8 cellular contexts compared by ENCODE assay signal in the genomic region with DNA sequence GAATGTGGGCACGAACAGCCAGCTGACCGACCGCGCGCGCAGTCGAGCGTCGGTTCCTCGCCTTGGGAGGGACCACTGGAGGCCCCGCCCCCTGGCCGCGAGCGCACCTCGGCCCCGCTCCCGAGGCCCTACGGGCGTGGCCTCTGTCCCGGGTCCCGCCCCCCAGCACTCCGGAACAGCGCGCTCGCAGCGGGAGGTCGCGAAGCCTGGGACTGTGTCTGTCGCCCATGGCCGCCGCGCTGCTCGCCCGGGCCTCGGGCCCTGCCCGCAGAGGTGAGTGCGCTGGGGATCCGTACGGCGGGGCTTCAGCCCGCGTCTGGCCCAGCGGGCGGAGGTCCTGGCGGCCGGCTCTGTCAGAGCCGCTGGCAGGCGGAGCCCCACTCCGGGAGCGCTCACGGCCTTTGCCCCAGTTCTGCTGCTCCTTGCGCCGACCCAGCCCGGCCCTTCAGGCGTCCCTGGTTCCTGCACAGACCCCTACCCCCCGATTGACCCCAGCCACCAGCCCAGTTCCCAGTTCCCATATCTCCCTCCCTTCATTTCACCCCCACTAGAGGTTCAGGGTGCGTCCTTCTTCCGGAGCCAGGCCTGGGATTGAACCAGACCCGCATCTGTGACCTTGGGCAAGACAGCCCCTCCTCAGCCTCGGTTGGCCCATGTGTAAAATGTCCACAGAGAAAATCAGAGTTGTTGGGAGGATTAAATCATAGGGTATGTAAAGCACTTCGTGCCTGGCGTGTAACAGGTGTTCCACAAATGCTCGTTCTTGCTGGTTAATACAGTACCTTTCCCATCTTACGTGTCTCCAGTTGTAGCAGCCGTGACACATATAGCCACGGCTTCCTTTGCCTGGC. TPM values are rescaled to one million over a fixed set of nuclear protein-coding genes. Genes with fewer than 3 reads are reported as not detected.
A peak's percentile ranks its signal among the peaks of the same experiment; 100 is the strongest.
DNase-seq lines count a peak whose midpoint lies in the region; ATAC-seq and TF ChIP-seq lines count a peak whose summit lies in the region.

A gene with protein sequence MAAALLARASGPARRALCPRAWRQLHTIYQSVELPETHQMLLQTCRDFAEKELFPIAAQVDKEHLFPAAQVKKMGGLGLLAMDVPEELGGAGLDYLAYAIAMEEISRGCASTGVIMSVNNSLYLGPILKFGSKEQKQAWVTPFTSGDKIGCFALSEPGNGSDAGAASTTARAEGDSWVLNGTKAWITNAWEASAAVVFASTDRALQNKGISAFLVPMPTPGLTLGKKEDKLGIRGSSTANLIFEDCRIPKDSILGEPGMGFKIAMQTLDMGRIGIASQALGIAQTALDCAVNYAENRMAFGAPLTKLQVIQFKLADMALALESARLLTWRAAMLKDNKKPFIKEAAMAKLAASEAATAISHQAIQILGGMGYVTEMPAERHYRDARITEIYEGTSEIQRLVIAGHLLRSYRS (plus strand): TSS at position 168 of the 851 bp plus-strand sequence. CDS start 60 bp downstream, at position 228.

- DNase-seq in Caki2 (ENCODE audit: low read depth) (peak; percentile 84), HUDEP-2 (lab: John Stamatoyannopoulos, UW; ENCODE audit: unreplicated experiment in 76 of 76) (peak in 73 of 76 experiments; percentile 18 to 89 (median 71)), epithelial cell of esophagus (ENCODE audit: low read depth) (peak; percentile 81), mucosa of descending colon (peak; percentile 95 to 96 (median 95))
- peak; percentile 94 for DNase-seq in activated CD8-positive, alpha-beta memory T cell treated with anti-CD3 and anti-CD28 coated beads, Interleukin-2, amount 50 U/mL, for 48 hours
- DNase-seq in stimulated activated CD8-positive, alpha-beta memory T cell treated with anti-CD3 and anti-CD28 coated beads, Interleukin-4, amount 100 ng/mL, for 1 hour (ENCODE audit: low read depth in 2 of 2, low spot score in 1 of 2), result peak; percentile 72 to 75

- H3K27me3 ChIP-seq in OCI-LY1 (ENCODE audit: insufficient read depth, low read length), result no peaks in the 10 kb centered on the region

- peak within 1 kb of the TSS; percentile 82 for H3K4me3 ChIP-seq in OCI-LY1 (ENCODE audit: low read depth, low read length, poor library complexity, severe bottlenecking)
- H3K4me3 ChIP-seq in epithelial cell of esophagus (ENCODE audit: low read length), result peak within 1 kb of the TSS; percentile 49
- peak within 1 kb of the TSS; percentile 38 for H3K4me3 ChIP-seq in mucosa of descending colon

- TF ChIP-seq CTCF in OCI-LY1 (IDR thresholded peaks at IDR 0.05; ENCODE audit: low read length) (no peak), epithelial cell of esophagus (IDR thresholded peaks at IDR 0.05; ENCODE audit: insufficient read depth, low read depth, low read length, missing control alignments) (no peak), mucosa of descending colon (IDR thresholded peaks at IDR 0.05) (no peak)

- peak within 1 kb of the TSS; percentile 100 for H3K4me2 ChIP-seq in OCI-LY1 (ENCODE audit: low read length)

- H3K9me3 ChIP-seq in OCI-LY1 (ENCODE audit: low read length) (no peaks in the 10 kb centered on the region), mucosa of descending colon (no peaks in the 10 kb centered on the region)

- no peaks in the 10 kb centered on the region for H3K79me2 ChIP-seq in OCI-LY1 (ENCODE audit: insufficient read depth, low read length)

- in situ Hi-C loops in Caki2 (cut with HindIII; ENCODE audit: low pct_unique_long_range_greater_than_20kb, low sequenced_read_pairs), result no loop called here

- no peaks in the 10 kb centered on the region for H3K9me2 ChIP-seq in OCI-LY1 (ENCODE audit: low read depth, low read length)

- intact Hi-C loops in mucosa of descending colon (cut with DNase I, micrococcal nuclease), result no loop called here

- no peaks in the 10 kb centered on the region for H3F3A ChIP-seq in OCI-LY1 (ENCODE audit: insufficient read depth, low read length)

- H3K4me1 ChIP-seq in OCI-LY1 (ENCODE audit: insufficient read depth, low read length, severe bottlenecking) (peaks cover 32% of the 10 kb centered on the region), mucosa of descending colon (ENCODE audit: low read depth) (peaks cover 16% of the 10 kb centered on the region)

- no peak within 1 kb of the TSS for H3K27ac ChIP-seq in OCI-LY1 (ENCODE audit: low read depth, low read length, poor library complexity, severe bottlenecking)

- H4K20me1 ChIP-seq in OCI-LY1 (ENCODE audit: insufficient read depth, low read length), result no peaks in the 10 kb centered on the region

- ATAC-seq in GM21381 (IDR thresholded peaks at IDR 0.05; ENCODE audit: unreplicated experiment) (peak; percentile 98), mucosa of descending colon (peak; percentile 98)

- peak within 1 kb of the TSS; percentile 85 for H3K9ac ChIP-seq in OCI-LY1 (ENCODE audit: low read length)

- H2AFZ ChIP-seq in OCI-LY1 (ENCODE audit: low read length), result peak within 1 kb of the TSS; percentile 85

- H3K36me3 ChIP-seq in OCI-LY1 (ENCODE audit: insufficient read depth, low read length) (peaks cover 51% of the 10 kb centered on the region), mucosa of descending colon (ENCODE audit: low read depth) (no peaks in the 10 kb centered on the region)

RNA-seq across cellular contexts. Expression of the gene that starts here (rescaled TPM):
- total RNA-seq in Caki2 (2014; rRNA removed; shearing (Covaris generic); ENCODE audit: low replicate concordance), result 44.1 and 55.0 TPM in 2 replicates
- total RNA-seq in mucosa of descending colon, result 100 to 1,000 TPM in 2 of 3 donors, 10 to 100 TPM in 1; 84.8 to 175 (median 129) TPM
